Comparison of ENCODE assay signal across 8 cellular contexts in genomic region chr12:6852651-6853354, GRCh38. TPM values are rescaled to one million over a fixed set of nuclear protein-coding genes. Genes with fewer than 3 reads are reported as not detected.
DNase-seq lines count a peak whose midpoint lies in the region; ATAC-seq and TF ChIP-seq lines count a peak whose summit lies in the region.

No MANE protein-coding gene starts in this region.

- H3K36me3 ChIP-seq in right atrium auricular region: peaks cover 20% of the 10 kb centered on the region
- peaks cover 17% of the 10 kb centered on the region for H3K36me3 ChIP-seq in rectal smooth muscle tissue (ENCODE audit: control insufficient read depth, insufficient read depth, low read length)

- H3K27ac Mint-ChIP-seq in activated naive CD8-positive, alpha-beta T cell treated with anti-CD3 and anti-CD28 coated beads for 36 hours: peak overlapping the region; percentile 95

- H3K27me3 ChIP-seq in right atrium auricular region: no peaks in the 10 kb centered on the region
- no peaks in the 10 kb centered on the region for H3K27me3 ChIP-seq in rectal smooth muscle tissue (ENCODE audit: control insufficient read depth, insufficient read depth, low read length)

- peaks cover 29% of the 10 kb centered on the region for H3K4me1 Mint-ChIP-seq in activated naive CD8-positive, alpha-beta T cell treated with anti-CD3 and anti-CD28 coated beads for 36 hours

- peak overlapping the region; percentile 68 to 85 for H3K4me3 ChIP-seq in right atrium auricular region
- H3K4me3 ChIP-seq in rectal smooth muscle tissue (ENCODE audit: low read length): peak overlapping the region; percentile 46

- ATAC-seq in HG03432 (IDR thresholded peaks at IDR 0.05; ENCODE audit: unreplicated experiment): no peak
- ATAC-seq in HG02981 (IDR thresholded peaks at IDR 0.05; ENCODE audit: unreplicated experiment): no peak

- DNase-seq in NCI-H748 (lab: John Stamatoyannopoulos, UW; ENCODE audit: unreplicated experiment): peak; percentile 40
- DNase-seq in NCI-H748 treated with DMSO at 0.1 percent for 48 hours (lab: John Stamatoyannopoulos, UW): no peak
- DNase-seq in activated naive CD8-positive, alpha-beta T cell treated with anti-CD3 and anti-CD28 coated beads for 36 hours: peak; percentile 72
- DNase-seq in right atrium auricular region (ENCODE audit: low spot score): no peak

- H3K27ac ChIP-seq in right atrium auricular region (peak overlapping the region; percentile 60 to 97), rectal smooth muscle tissue (ENCODE audit: low read depth, low read length) (peak overlapping the region; percentile 65)

- H3K27me3 Mint-ChIP-seq in activated naive CD8-positive, alpha-beta T cell treated with anti-CD3 and anti-CD28 coated beads for 36 hours: no peaks in the 10 kb centered on the region

- H3K4me1 ChIP-seq in right atrium auricular region: peaks cover 0 to 15% of the 10 kb centered on the region in 2 donors
- H3K4me1 ChIP-seq in rectal smooth muscle tissue (ENCODE audit: control insufficient read depth, insufficient read depth, low read length): no peaks in the 10 kb centered on the region

- H3K9me3 Mint-ChIP-seq in activated naive CD8-positive, alpha-beta T cell treated with anti-CD3 and anti-CD28 coated beads for 36 hours: no peaks in the 10 kb centered on the region

- no peak for TF ChIP-seq CTCF in right atrium auricular region (IDR thresholded peaks at IDR 0.05)

- peak; percentile 60 for TF ChIP-seq POLR2A in Raji (IDR thresholded peaks at IDR 0.05; ENCODE audit: insufficient read depth, low read depth, low read length)

- peaks cover 24% of the 10 kb centered on the region for H3K36me3 Mint-ChIP-seq in activated naive CD8-positive, alpha-beta T cell treated with anti-CD3 and anti-CD28 coated beads for 36 hours

- H3K9ac ChIP-seq in rectal smooth muscle tissue (ENCODE audit: low read length): no peak overlapping the region

- no peaks in the 10 kb centered on the region for H3K9me3 ChIP-seq in right atrium auricular region

- H3K4me3 Mint-ChIP-seq in activated naive CD8-positive, alpha-beta T cell treated with anti-CD3 and anti-CD28 coated beads for 36 hours: peak overlapping the region; percentile 97

RNA-seq across cellular contexts. Expression of gene USP5, which starts 0.9 kb away (rescaled TPM):
- 100 to 1,000 TPM; 125 to 127 TPM for total RNA-seq in activated naive CD8-positive, alpha-beta T cell treated with anti-CD3 and anti-CD28 coated beads for 36 hours
- total RNA-seq in right atrium auricular region: 10 to 100 TPM; 35.3 to 45.1 TPM

RNA-seq across cellular contexts. Expression of gene CDCA3, which starts 1.7 kb away (rescaled TPM):
- total RNA-seq in activated naive CD8-positive, alpha-beta T cell treated with anti-CD3 and anti-CD28 coated beads for 36 hours: 10 to 100 TPM; 62.5 to 64.0 TPM
- total RNA-seq in right atrium auricular region: 1 to 10 TPM in 1 of 2 donors, under 1 TPM in 1; 0.39 to 1.7 TPM

RNA-seq across cellular contexts. Expression of gene GNB3, which starts 12.1 kb away (rescaled TPM):
- under 1 TPM in 1 of 2 experiments, not detected in 1; 0.10 TPM for total RNA-seq in activated naive CD8-positive, alpha-beta T cell treated with anti-CD3 and anti-CD28 coated beads for 36 hours
- total RNA-seq in right atrium auricular region: 1 to 10 TPM in 1 of 2 donors, under 1 TPM in 1; 0.83 to 1.5 TPM

RNA-seq across cellular contexts. Expression of gene TPI1, which starts 14.5 kb away (rescaled TPM):
- 1,000 to 10,000 TPM; 1,593 to 1,653 TPM for total RNA-seq in activated naive CD8-positive, alpha-beta T cell treated with anti-CD3 and anti-CD28 coated beads for 36 hours
- 100 to 1,000 TPM; 755 to 842 TPM for total RNA-seq in right atrium auricular region

RNA-seq across cellular contexts. Expression of gene SPSB2, which starts 20.3 kb away (rescaled TPM):
- total RNA-seq in activated naive CD8-positive, alpha-beta T cell treated with anti-CD3 and anti-CD28 coated beads for 36 hours: 1 to 10 TPM; 2.7 to 3.0 TPM
- total RNA-seq in right atrium auricular region: 1 to 10 TPM; 4.1 to 6.4 TPM

Comparison
In these comparisons a context has a peak if more than half of its experiments do, and no peak if none do; other contexts are left out.
1. DNase-seq: peak in NCI-H748 (single experiment) and activated naive CD8-positive, alpha-beta T cell treated with anti-CD3 and anti-CD28 coated beads for 36 hours (single experiment); none in NCI-H748 treated with DMSO at 0.1 percent for 48 hours (single experiment) and right atrium auricular region (single experiment).
2. RNA of gene CDCA3, which starts 1.7 kb away (total RNA-seq): 62.5 to 64.0 TPM in activated naive CD8-positive, alpha-beta T cell treated with anti-CD3 and anti-CD28 coated beads for 36 hours; 0.39 to 1.7 TPM in right atrium auricular region; every median in the first group is over 10 times any median in the second.